18 cellular contexts compared by ENCODE assay signal in genomic region chr15:52667597-52667996, GRCh38. TPM values are rescaled to one million over a fixed set of nuclear protein-coding genes. Genes with fewer than 3 reads are reported as not detected.
DNase-seq lines count a peak whose midpoint lies in the region; ATAC-seq and TF ChIP-seq lines count a peak whose summit lies in the region.
"Had no signal": no experiment of that assay in that cellular context is flagged by ENCODE, and none has a peak within 500 bp of the region (broad histone marks: within the 10 kb centered on the region; RNA-seq: fewer than 3 reads in every experiment).

No MANE protein-coding gene starts in this region.

- H3K9me3 ChIP-seq in Panc1 (ENCODE audit: control insufficient read depth, insufficient read depth, low read depth, low read length) (no peaks in the 10 kb centered on the region), Caco-2 (no peaks in the 10 kb centered on the region)
- H3K9me3 ChIP-seq in CD4-positive, alpha-beta memory T cell (ENCODE audit: control insufficient read depth in 1 of 2, low read length in 2 of 2): no peaks in the 10 kb centered on the region
- H3K9me3 ChIP-seq: gastroesophageal sphincter, SK-N-SH had no signal

- H3K4me1 ChIP-seq in Panc1 (ENCODE audit: control insufficient read depth, insufficient read depth, low read length) (no peaks in the 10 kb centered on the region; the same call in 1 of the 2 replicates), Caco-2 (no peaks in the 10 kb centered on the region)
- peaks cover 5% of the 10 kb centered on the region for H3K4me1 ChIP-seq in CD4-positive, alpha-beta memory T cell (ENCODE audit: insufficient read depth, low read length)
- H3K4me1 ChIP-seq: parathyroid adenoma had no signal

- no peaks in the 10 kb centered on the region for H3K36me3 Mint-ChIP-seq in Caco-2 (ENCODE audit: insufficient read depth, unreplicated experiment)
- peaks cover 64 to 78% of the 10 kb centered on the region in 2 donors for H3K36me3 Mint-ChIP-seq in CD4-positive, alpha-beta memory T cell

- POLR2A ChIA-PET in Panc1 (lab: Charles Lee): no interaction called here
- POLR2A ChIA-PET in Caco-2 (lab: Charles Lee): no interaction called here
- POLR2A ChIA-PET in CD4-positive, alpha-beta memory T cell (lab: Charles Lee; ENCODE audit: partially characterized antibody): interaction anchor here (1.0 kb wide), 2 partner anchors 10 to 16 kb away, joined by 3 read pairs; no protein-coding TSS in a partner anchor

- intact Hi-C loops in Panc1 (cut with micrococcal nuclease; ENCODE audit: unreplicated experiment): no loop called here
- intact Hi-C loops in Caco-2 (cut with micrococcal nuclease; ENCODE audit: unreplicated experiment): no loop called here
- intact Hi-C loops in CD4-positive, alpha-beta memory T cell (cut with micrococcal nuclease): no loop called here

- no peaks in the 10 kb centered on the region for H3K27me3 Mint-ChIP-seq in Caco-2 (ENCODE audit: insufficient read depth, unreplicated experiment)
- no peaks in the 10 kb centered on the region for H3K27me3 Mint-ChIP-seq in CD4-positive, alpha-beta memory T cell
- H3K27me3 Mint-ChIP-seq: activated CD4-positive, alpha-beta T cell treated with anti-CD3 and anti-CD28 coated beads, Interleukin-2, amount 10 ng/mL, durations not matched to agents 7 days and 5 days; activated naive CD4-positive, alpha-beta T cell treated with anti-CD3 and anti-CD28 coated beads, Interleukin-2, amount 50 U/mL, for 24 hours; dendritic cell treated with granulocyte-macrophage colony-stimulating factor and Interleukin-4, amounts not matched to agents 40 ng/mL and 50 ng/mL, for 4 days had no signal

- BruUV-seq in Panc1 (replicated peaks; lab: Mats Ljungman, UMichigan): no TSS peak
- BruUV-seq in Caco-2 (replicated peaks; lab: Mats Ljungman, UMichigan): no TSS peak

- in situ Hi-C loops in Panc1 (cut with HindIII; ENCODE audit: low pct_unique_long_range_greater_than_20kb, low sequenced_read_pairs): no loop called here

- H3K9me3 Mint-ChIP-seq in Caco-2 (ENCODE audit: unreplicated experiment): no peaks in the 10 kb centered on the region
- H3K9me3 Mint-ChIP-seq in CD4-positive, alpha-beta memory T cell: no peaks in the 10 kb centered on the region
- H3K9me3 Mint-ChIP-seq: activated CD4-positive, alpha-beta T cell treated with anti-CD3 and anti-CD28 coated beads, Interleukin-2, amount 10 ng/mL, durations not matched to agents 7 days and 5 days; activated naive CD4-positive, alpha-beta T cell treated with anti-CD3 and anti-CD28 coated beads, Interleukin-2, amount 50 U/mL, for 24 hours; dendritic cell treated with granulocyte-macrophage colony-stimulating factor and Interleukin-4, amounts not matched to agents 40 ng/mL and 50 ng/mL, for 4 days had no signal

- no peaks in the 10 kb centered on the region for H3K4me1 Mint-ChIP-seq in Caco-2 (ENCODE audit: low read depth, unreplicated experiment)
- peaks cover 22 to 40% (median 34%) of the 10 kb centered on the region in 4 donors for H3K4me1 Mint-ChIP-seq in CD4-positive, alpha-beta memory T cell

- H3K4me3 ChIP-seq in Panc1 (ENCODE audit: low read depth in 2 of 2, low read length in 2 of 2): no peak overlapping the region
- H3K4me3 ChIP-seq in Caco-2 (ENCODE audit: low read depth, low read length): no peak overlapping the region
- no peak overlapping the region for H3K4me3 ChIP-seq in CD4-positive, alpha-beta memory T cell (ENCODE audit: low read length in 2 of 2)
- H3K4me3 ChIP-seq: gastroesophageal sphincter had no signal

- DNase-seq in Panc1 (ENCODE audit: low read depth, low spot score): no peak
- DNase-seq in AG20443 (ENCODE audit: low spot score): no peak
- no peak for DNase-seq in Caco-2
- DNase-seq in CD4-positive, alpha-beta memory T cell: no peak
- DNase-seq in retina: no peak
- DNase-seq: activated CD4-positive, alpha-beta T cell treated with anti-CD3 and anti-CD28 coated beads, Interleukin-2, amount 10 ng/mL, durations not matched to agents 7 days and 5 days; NCI-H1048; SK-N-SH; stimulated activated CD4-positive, alpha-beta T cell treated with anti-CD3 and anti-CD28 coated beads, Interleukin-4, amount 100 ng/mL, for 1 hour; substantia nigra had no signal

- H3K27me3 ChIP-seq in Panc1 (ENCODE audit: control insufficient read depth, insufficient read depth, low read length) (no peaks in the 10 kb centered on the region), Caco-2 (replicated peaks; ENCODE audit: control insufficient read depth, insufficient read depth, low read length) (no peaks in the 10 kb centered on the region)
- H3K27me3 ChIP-seq in CD4-positive, alpha-beta memory T cell (ENCODE audit: insufficient read depth, low read length): no peaks in the 10 kb centered on the region
- H3K27me3 ChIP-seq: gastroesophageal sphincter had no signal

- no peak overlapping the region for H3K27ac Mint-ChIP-seq in Caco-2 (ENCODE audit: unreplicated experiment)
- peak overlapping the region in 1 of 7 donors; percentile 7 for H3K27ac Mint-ChIP-seq in CD4-positive, alpha-beta memory T cell
- H3K27ac Mint-ChIP-seq: activated CD4-positive, alpha-beta T cell treated with anti-CD3 and anti-CD28 coated beads, Interleukin-2, amount 10 ng/mL, durations not matched to agents 7 days and 5 days; activated naive CD4-positive, alpha-beta T cell treated with anti-CD3 and anti-CD28 coated beads, Interleukin-2, amount 50 U/mL, for 24 hours; dendritic cell treated with granulocyte-macrophage colony-stimulating factor and Interleukin-4, amounts not matched to agents 40 ng/mL and 50 ng/mL, for 4 days had no signal

- ATAC-seq in GM18499 (IDR thresholded peaks at IDR 0.05; ENCODE audit: insufficient read depth, unreplicated experiment) (peak; percentile 80), GM19438 (IDR thresholded peaks at IDR 0.05; ENCODE audit: low read depth, unreplicated experiment) (peak; percentile 79), HG02884 (IDR thresholded peaks at IDR 0.05; ENCODE audit: unreplicated experiment) (peak; percentile 89), Panc1 (0 out of 2 replicates have a peak, but pooled peaks have one; percentile 17)
- ATAC-seq: gastroesophageal sphincter, left lobe of liver had no signal

- H3K36me3 ChIP-seq in Panc1 (ENCODE audit: control insufficient read depth, insufficient read depth, low read length): no peaks in the 10 kb centered on the region; the same call in none of the 2 replicates
- no peaks in the 10 kb centered on the region; the same call in 1 of the 2 replicates for H3K36me3 ChIP-seq in Caco-2 (ENCODE audit: control insufficient read depth, insufficient read depth, low read length)
- H3K36me3 ChIP-seq in CD4-positive, alpha-beta memory T cell (ENCODE audit: insufficient read depth, low read length): peaks cover 56% of the 10 kb centered on the region

- no peak overlapping the region for H3K4me3 Mint-ChIP-seq in Caco-2 (ENCODE audit: unreplicated experiment)
- no peak overlapping the region for H3K4me3 Mint-ChIP-seq in CD4-positive, alpha-beta memory T cell
- H3K4me3 Mint-ChIP-seq: activated CD4-positive, alpha-beta T cell treated with anti-CD3 and anti-CD28 coated beads, Interleukin-2, amount 10 ng/mL, durations not matched to agents 7 days and 5 days; activated naive CD4-positive, alpha-beta T cell treated with anti-CD3 and anti-CD28 coated beads, Interleukin-2, amount 50 U/mL, for 24 hours; dendritic cell treated with granulocyte-macrophage colony-stimulating factor and Interleukin-4, amounts not matched to agents 40 ng/mL and 50 ng/mL, for 4 days had no signal

- TF ChIP-seq CTCF in Panc1 (IDR thresholded peaks at IDR 0.05) (no peak), Caco-2 (IDR thresholded peaks at IDR 0.05; ENCODE audit: insufficient read depth in 1 of 2, low read depth in 1 of 2, low read length in 1 of 2, severe bottlenecking in 1 of 2, unreplicated experiment in 1 of 2) (no peak)

- CTCF ChIA-PET in Panc1 (lab: Charles Lee): no interaction called here
- CTCF ChIA-PET in Caco-2 (lab: Charles Lee): no interaction called here
- CTCF ChIA-PET in CD4-positive, alpha-beta memory T cell (lab: Charles Lee; ENCODE audit: partially characterized antibody): no interaction called here

- no peak overlapping the region for H3K27ac ChIP-seq in Panc1 (ENCODE audit: low read length)
- no peak overlapping the region for H3K27ac ChIP-seq in CD4-positive, alpha-beta memory T cell (ENCODE audit: low read depth, low read length)
- H3K27ac ChIP-seq: gastroesophageal sphincter, parathyroid adenoma had no signal

RNA-seq across cellular contexts. Expression of gene ATOSA, which starts 11.6 kb away (rescaled TPM):
- total RNA-seq in Panc1 (2021; ENCODE audit: unreplicated experiment) (18.5 TPM), Caco-2 (2022) (17.6 and 18.4 TPM in 2 replicates)
- 10.6 TPM for polyA plus RNA-seq in Panc1 (2012; ENCODE audit: insufficient read length)
- 10 to 100 TPM; 95.6 to 97.1 TPM for total RNA-seq in CD4-positive, alpha-beta memory T cell
- 10 to 100 TPM; 12.7 to 13.7 TPM for polyA plus RNA-seq in CD4-positive, alpha-beta memory T cell

Comparison
In these comparisons a context has a peak if more than half of its experiments do, and no peak if none do; other contexts are left out.
1. ATAC-seq: peak in every context shown above with its lines; median percentile 89 in HG02884; 80 in GM18499; 79 in GM19438; 17 in Panc1.